Comparison of ENCODE assay signal across 21 cellular contexts in genomic region chr12:104859144-104859543, GRCh38.
DNase-seq lines count a peak whose midpoint lies in the region; ATAC-seq and TF ChIP-seq lines count a peak whose summit lies in the region.
"Had no signal": no experiment of that assay in that cellular context is flagged by ENCODE, and none has a peak within 500 bp of the region (broad histone marks: within the 10 kb centered on the region; RNA-seq: fewer than 3 reads in every experiment).

No MANE protein-coding gene starts in this region.

- ATAC-seq in RWPE2 (ENCODE audit: low read depth) (peak; percentile 49; the same call in 2 of the 3 replicates), GM21515 (IDR thresholded peaks at IDR 0.05; ENCODE audit: unreplicated experiment) (no peak)
- ATAC-seq: activated CD8-positive, alpha-beta T cell treated with anti-CD3 and anti-CD28 coated beads for 36 hours; activated T-cell treated with anti-CD3 and anti-CD28 coated beads, Interleukin-2, amount 50 U/mL, for 72 hours; sciatic nerve had no signal

- H3K27me3 ChIP-seq in RWPE2 (ENCODE audit: insufficient read depth, poor library complexity, severe bottlenecking) (no peaks in the 10 kb centered on the region), fibroblast of lung (ENCODE audit: control insufficient read depth, insufficient read depth, low read length) (no peaks in the 10 kb centered on the region), SJCRH30 (no peaks in the 10 kb centered on the region)
- H3K27me3 ChIP-seq: BLaER1 treated with 17β-estradiol and CSF1 and Interleukin-3, amounts not matched to agents 10 nM and 100 nM; neural progenitor cell had no signal

- H3K4me3 ChIP-seq in RWPE2 (ENCODE audit: severe bottlenecking) (no peak overlapping the region), fibroblast of lung (replicated peaks in 1 of 4; ENCODE audit: control extremely low read depth in 1 of 4, insufficient read depth in 1 of 4, low read depth in 3 of 4, low read length in 4 of 4) (no peak overlapping the region), retinal pigment epithelial cell (ENCODE audit: low read length) (no peak overlapping the region), SJCRH30 (no peak overlapping the region)
- H3K4me3 ChIP-seq: BLaER1 treated with 17β-estradiol and CSF1 and Interleukin-3, amounts not matched to agents 10 nM and 100 nM; neural progenitor cell; thoracic aorta had no signal

- H4K20me1 ChIP-seq in fibroblast of lung (ENCODE audit: control insufficient read depth, extremely low read depth, insufficient read depth, low read length): no peaks in the 10 kb centered on the region
- H4K20me1 ChIP-seq: BLaER1 treated with 17β-estradiol and CSF1 and Interleukin-3, amounts not matched to agents 10 nM and 100 nM had no signal

- no peak overlapping the region for H3K9ac ChIP-seq in fibroblast of lung (ENCODE audit: insufficient read depth, low read length)
- H3K9ac ChIP-seq: BLaER1 treated with 17β-estradiol and CSF1 and Interleukin-3, amounts not matched to agents 10 nM and 100 nM; neural progenitor cell had no signal

- no peaks in the 10 kb centered on the region for H3K36me3 ChIP-seq in RWPE2 (ENCODE audit: low read depth)
- H3K36me3 ChIP-seq in fibroblast of lung (ENCODE audit: control insufficient read depth, insufficient read depth, low read length): no peaks in the 10 kb centered on the region
- H3K36me3 ChIP-seq in SJCRH30: no peaks in the 10 kb centered on the region
- H3K36me3 ChIP-seq: BLaER1 treated with 17β-estradiol and CSF1 and Interleukin-3, amounts not matched to agents 10 nM and 100 nM; neural progenitor cell; thoracic aorta had no signal

- H3K4me1 ChIP-seq in RWPE2 (ENCODE audit: insufficient read depth, poor library complexity, severe bottlenecking) (no peaks in the 10 kb centered on the region), fibroblast of lung (ENCODE audit: control insufficient read depth, extremely low read depth, insufficient read depth, low read length) (peaks cover 2% of the 10 kb centered on the region), SJCRH30 (no peaks in the 10 kb centered on the region)
- H3K4me1 ChIP-seq: neural progenitor cell had no signal

- no peak overlapping the region for H2AFZ ChIP-seq in fibroblast of lung (ENCODE audit: low read length)
- H2AFZ ChIP-seq: neural progenitor cell had no signal

- no peak overlapping the region for H3K4me2 ChIP-seq in fibroblast of lung (ENCODE audit: extremely low read depth, insufficient read depth, low read length)
- H3K4me2 ChIP-seq: BLaER1 treated with 17β-estradiol and CSF1 and Interleukin-3, amounts not matched to agents 10 nM and 100 nM; neural progenitor cell had no signal

- H3K79me2 ChIP-seq in fibroblast of lung (ENCODE audit: control insufficient read depth, insufficient read depth, low read length): no peaks in the 10 kb centered on the region

- H3K9me3 ChIP-seq in RWPE2 (ENCODE audit: severe bottlenecking) (no peaks in the 10 kb centered on the region), fibroblast of lung (ENCODE audit: control insufficient read depth, insufficient read depth, low read depth, low read length) (no peaks in the 10 kb centered on the region), SJCRH30 (replicated peaks) (no peaks in the 10 kb centered on the region)
- H3K9me3 ChIP-seq: thoracic aorta had no signal

- TF ChIP-seq CTCF in RWPE2 (IDR thresholded peaks at IDR 0.05; ENCODE audit: poor library complexity, severe bottlenecking) (no peak), fibroblast of lung (conservative IDR thresholded peaks at IDR 0.05 in 1 of 2, IDR thresholded peaks at IDR 0.05 in 1 of 2; ENCODE audit: low read depth in 1 of 2, low read length in 2 of 2) (no peak), retinal pigment epithelial cell (conservative IDR thresholded peaks at IDR 0.05; ENCODE audit: low read depth, low read length) (no peak)

- DNase-seq in ELR (ENCODE audit: low read depth) (peak; percentile 59), RWPE2 (ENCODE audit: low spot score) (no peak), fibroblast of lung (ENCODE audit: low read depth in 2 of 2) (peak; percentile 64 to 93), retinal pigment epithelial cell (ENCODE audit: low read depth) (peak; percentile 39), SJCRH30 (no peak), NCI-H510A (lab: John Stamatoyannopoulos, UW) (no peak)
- DNase-seq: activated CD8-positive, alpha-beta T cell treated with anti-CD3 and anti-CD28 coated beads for 36 hours; activated naive CD8-positive, alpha-beta T cell treated with anti-CD3 and anti-CD28 coated beads for 36 hours; activated T-cell treated with anti-CD3 and anti-CD28 coated beads, Interleukin-2, amount 50 U/mL, for 72 hours; cerebellar nuclear complex; DMS153; NCI-H1092; NCI-H2107; OCI-M1; stimulated activated CD4-positive, alpha-beta T cell treated with anti-CD3 and anti-CD28 coated beads, Interleukin-4, amount 100 ng/mL, for 4 hours; SW 1271 had no signal

- H3K27ac ChIP-seq in RWPE2 (ENCODE audit: poor library complexity, severe bottlenecking) (no peak overlapping the region), fibroblast of lung (ENCODE audit: insufficient read depth, low read length) (no peak overlapping the region), SJCRH30 (no peak overlapping the region)
- H3K27ac ChIP-seq: BLaER1 treated with 17β-estradiol and CSF1 and Interleukin-3, amounts not matched to agents 10 nM and 100 nM; neural progenitor cell had no signal

Comparison
In these comparisons a context has a peak if more than half of its experiments do, and no peak if none do; other contexts are left out.
1. DNase-seq: peak in ELR (single experiment), fibroblast of lung (2 of 2) and retinal pigment epithelial cell (single experiment); none in RWPE2 (single experiment), SJCRH30 (0 of 2) and NCI-H510A (single experiment).